Comparison of ENCODE assay signal across 10 cellular contexts in genomic region chr3:14352002-14352627, GRCh38. TPM values are rescaled to one million over a fixed set of nuclear protein-coding genes. Genes with fewer than 3 reads are reported as not detected.
A peak's percentile ranks its signal among the peaks of the same experiment; 100 is the strongest.
DNase-seq lines count a peak whose midpoint lies in the region; ATAC-seq and TF ChIP-seq lines count a peak whose summit lies in the region.
"Had no signal": no experiment of that assay in that cellular context is flagged by ENCODE, and none has a peak within 500 bp of the region (broad histone marks: within the 10 kb centered on the region; RNA-seq: fewer than 3 reads in every experiment).

No MANE protein-coding gene starts in this region.

- H3K36me3 Mint-ChIP-seq in activated CD4-positive, alpha-beta memory T cell treated with anti-CD3 and anti-CD28 coated beads for 36 hours: no peaks in the 10 kb centered on the region
- H3K36me3 Mint-ChIP-seq in activated CD4-positive, alpha-beta memory T cell treated with anti-CD3 and anti-CD28 coated beads, Interleukin-2, amount 10 ng/mL, durations not matched to agents 7 days and 5 days (ENCODE audit: low read depth): no peaks in the 10 kb centered on the region
- no peaks in the 10 kb centered on the region for H3K36me3 Mint-ChIP-seq in activated CD8-positive, alpha-beta T cell treated with anti-CD3 and anti-CD28 coated beads for 36 hours (ENCODE audit: low read depth)
- H3K36me3 Mint-ChIP-seq in stimulated activated memory B cell treated with anti-CD40 and anti-IgM and Interleukin-4, amounts not matched to agents 10 μg/mL and 1 μg/mL and 100 μg/mL, for 72 hours: no peaks in the 10 kb centered on the region
- H3K36me3 Mint-ChIP-seq: activated naive CD8-positive, alpha-beta T cell treated with anti-CD3 and anti-CD28 coated beads, Interleukin-2, amount 10 ng/mL, durations not matched to agents 7 days and 5 days; CD4-positive, CD25-positive, alpha-beta regulatory T cell had no signal

- H3K4me1 Mint-ChIP-seq in activated CD4-positive, alpha-beta memory T cell treated with anti-CD3 and anti-CD28 coated beads for 36 hours (ENCODE audit: low read depth): no peaks in the 10 kb centered on the region
- H3K4me1 Mint-ChIP-seq in activated CD4-positive, alpha-beta memory T cell treated with anti-CD3 and anti-CD28 coated beads, Interleukin-2, amount 10 ng/mL, durations not matched to agents 7 days and 5 days: no peaks in the 10 kb centered on the region
- H3K4me1 Mint-ChIP-seq in activated CD8-positive, alpha-beta T cell treated with anti-CD3 and anti-CD28 coated beads for 36 hours (ENCODE audit: low read depth): no peaks in the 10 kb centered on the region
- peaks cover 7% of the 10 kb centered on the region for H3K4me1 Mint-ChIP-seq in stimulated activated memory B cell treated with anti-CD40 and anti-IgM and Interleukin-4, amounts not matched to agents 10 μg/mL and 1 μg/mL and 100 μg/mL, for 72 hours
- H3K4me1 Mint-ChIP-seq: activated naive CD8-positive, alpha-beta T cell treated with anti-CD3 and anti-CD28 coated beads, Interleukin-2, amount 10 ng/mL, durations not matched to agents 7 days and 5 days; CD4-positive, CD25-positive, alpha-beta regulatory T cell had no signal

- no peaks in the 10 kb centered on the region for H3K27me3 Mint-ChIP-seq in activated CD4-positive, alpha-beta memory T cell treated with anti-CD3 and anti-CD28 coated beads for 36 hours
- peaks cover 9% of the 10 kb centered on the region for H3K27me3 Mint-ChIP-seq in activated CD4-positive, alpha-beta memory T cell treated with anti-CD3 and anti-CD28 coated beads, Interleukin-2, amount 10 ng/mL, durations not matched to agents 7 days and 5 days
- H3K27me3 Mint-ChIP-seq in activated CD8-positive, alpha-beta T cell treated with anti-CD3 and anti-CD28 coated beads for 36 hours: no peaks in the 10 kb centered on the region
- H3K27me3 Mint-ChIP-seq in stimulated activated memory B cell treated with anti-CD40 and anti-IgM and Interleukin-4, amounts not matched to agents 10 μg/mL and 1 μg/mL and 100 μg/mL, for 72 hours: peaks cover 2% of the 10 kb centered on the region

- DNase-seq in activated CD4-positive, alpha-beta memory T cell treated with anti-CD3 and anti-CD28 coated beads for 36 hours: peak; percentile 13
- DNase-seq in activated CD4-positive, alpha-beta memory T cell treated with anti-CD3 and anti-CD28 coated beads, Interleukin-2, amount 10 ng/mL, durations not matched to agents 7 days and 5 days: no peak
- peak; percentile 29 for DNase-seq in Jurkat, Clone E6-1 (ENCODE audit: low read depth, low spot score)
- peak; percentile 15 for DNase-seq in activated CD8-positive, alpha-beta T cell treated with anti-CD3 and anti-CD28 coated beads for 36 hours
- DNase-seq in Kasumi-1 (lab: John Stamatoyannopoulos, UW) (no peak), AG08396 (ENCODE audit: low spot score) (no peak)
- DNase-seq: activated naive CD8-positive, alpha-beta T cell treated with anti-CD3 and anti-CD28 coated beads, Interleukin-2, amount 10 ng/mL, durations not matched to agents 7 days and 5 days had no signal

- H3K4me3 ChIP-seq in Jurkat, Clone E6-1 (ENCODE audit: low read length): no peak overlapping the region

- ATAC-seq in activated CD8-positive, alpha-beta T cell treated with anti-CD3 and anti-CD28 coated beads for 36 hours: peak; percentile 30
- ATAC-seq in stimulated activated memory B cell treated with anti-CD40 and anti-IgM and Interleukin-4, amounts not matched to agents 10 μg/mL and 1 μg/mL and 100 μg/mL, for 72 hours: peak; percentile 44
- ATAC-seq in GM18870 (IDR thresholded peaks at IDR 0.05; ENCODE audit: unreplicated experiment): no peak

- POLR2A ChIA-PET in activated CD4-positive, alpha-beta memory T cell treated with anti-CD3 and anti-CD28 coated beads for 36 hours (lab: Charles Lee): interaction anchor here (0.7 kb wide), 1 partner anchor 1046 kb away, joined by 3 read pairs; no protein-coding TSS in a partner anchor
- POLR2A ChIA-PET in activated CD4-positive, alpha-beta memory T cell treated with anti-CD3 and anti-CD28 coated beads, Interleukin-2, amount 10 ng/mL, durations not matched to agents 7 days and 5 days (lab: Charles Lee): no interaction called here
- POLR2A ChIA-PET in activated CD8-positive, alpha-beta T cell treated with anti-CD3 and anti-CD28 coated beads for 36 hours (lab: Charles Lee): no interaction called here

- CTCF ChIA-PET in activated CD4-positive, alpha-beta memory T cell treated with anti-CD3 and anti-CD28 coated beads for 36 hours (lab: Charles Lee): no interaction called here
- CTCF ChIA-PET in activated CD4-positive, alpha-beta memory T cell treated with anti-CD3 and anti-CD28 coated beads, Interleukin-2, amount 10 ng/mL, durations not matched to agents 7 days and 5 days (lab: Charles Lee): no interaction called here
- CTCF ChIA-PET in activated CD8-positive, alpha-beta T cell treated with anti-CD3 and anti-CD28 coated beads for 36 hours (lab: Charles Lee): interaction anchor here (1.0 kb wide), 1 partner anchor 116 kb away, joined by 3 read pairs; no protein-coding TSS in a partner anchor

- no peak overlapping the region for H3K4me3 Mint-ChIP-seq in activated CD4-positive, alpha-beta memory T cell treated with anti-CD3 and anti-CD28 coated beads for 36 hours
- H3K4me3 Mint-ChIP-seq in activated CD4-positive, alpha-beta memory T cell treated with anti-CD3 and anti-CD28 coated beads, Interleukin-2, amount 10 ng/mL, durations not matched to agents 7 days and 5 days: no peak overlapping the region
- no peak overlapping the region for H3K4me3 Mint-ChIP-seq in activated CD8-positive, alpha-beta T cell treated with anti-CD3 and anti-CD28 coated beads for 36 hours
- no peak overlapping the region for H3K4me3 Mint-ChIP-seq in stimulated activated memory B cell treated with anti-CD40 and anti-IgM and Interleukin-4, amounts not matched to agents 10 μg/mL and 1 μg/mL and 100 μg/mL, for 72 hours
- H3K4me3 Mint-ChIP-seq: activated naive CD8-positive, alpha-beta T cell treated with anti-CD3 and anti-CD28 coated beads, Interleukin-2, amount 10 ng/mL, durations not matched to agents 7 days and 5 days; CD4-positive, CD25-positive, alpha-beta regulatory T cell had no signal

- H3K9me3 Mint-ChIP-seq in activated CD4-positive, alpha-beta memory T cell treated with anti-CD3 and anti-CD28 coated beads for 36 hours: no peaks in the 10 kb centered on the region
- H3K9me3 Mint-ChIP-seq in activated CD4-positive, alpha-beta memory T cell treated with anti-CD3 and anti-CD28 coated beads, Interleukin-2, amount 10 ng/mL, durations not matched to agents 7 days and 5 days: no peaks in the 10 kb centered on the region
- H3K9me3 Mint-ChIP-seq in activated CD8-positive, alpha-beta T cell treated with anti-CD3 and anti-CD28 coated beads for 36 hours: no peaks in the 10 kb centered on the region
- H3K9me3 Mint-ChIP-seq in stimulated activated memory B cell treated with anti-CD40 and anti-IgM and Interleukin-4, amounts not matched to agents 10 μg/mL and 1 μg/mL and 100 μg/mL, for 72 hours: no peaks in the 10 kb centered on the region
- H3K9me3 Mint-ChIP-seq: activated naive CD8-positive, alpha-beta T cell treated with anti-CD3 and anti-CD28 coated beads, Interleukin-2, amount 10 ng/mL, durations not matched to agents 7 days and 5 days; CD4-positive, CD25-positive, alpha-beta regulatory T cell had no signal

- H3K27ac Mint-ChIP-seq in activated CD4-positive, alpha-beta memory T cell treated with anti-CD3 and anti-CD28 coated beads for 36 hours: no peak overlapping the region
- no peak overlapping the region for H3K27ac Mint-ChIP-seq in activated CD4-positive, alpha-beta memory T cell treated with anti-CD3 and anti-CD28 coated beads, Interleukin-2, amount 10 ng/mL, durations not matched to agents 7 days and 5 days
- no peak overlapping the region for H3K27ac Mint-ChIP-seq in activated CD8-positive, alpha-beta T cell treated with anti-CD3 and anti-CD28 coated beads for 36 hours
- H3K27ac Mint-ChIP-seq in stimulated activated memory B cell treated with anti-CD40 and anti-IgM and Interleukin-4, amounts not matched to agents 10 μg/mL and 1 μg/mL and 100 μg/mL, for 72 hours: no peak overlapping the region
- H3K27ac Mint-ChIP-seq: activated naive CD8-positive, alpha-beta T cell treated with anti-CD3 and anti-CD28 coated beads, Interleukin-2, amount 10 ng/mL, durations not matched to agents 7 days and 5 days had no signal

- TF ChIP-seq CTCF in activated CD8-positive, alpha-beta T cell treated with anti-CD3 and anti-CD28 coated beads for 36 hours (IDR thresholded peaks at IDR 0.05): no peak

- intact Hi-C loops in activated CD4-positive, alpha-beta memory T cell treated with anti-CD3 and anti-CD28 coated beads for 36 hours (cut with micrococcal nuclease): no loop called here
- intact Hi-C loops in activated CD8-positive, alpha-beta T cell treated with anti-CD3 and anti-CD28 coated beads for 36 hours (cut with micrococcal nuclease): no loop called here

RNA-seq across cellular contexts. Expression of gene SLC6A6, which starts 50.3 kb away (rescaled TPM):
- 10 to 100 TPM; 44.0 to 45.1 TPM for total RNA-seq in activated CD4-positive, alpha-beta memory T cell treated with anti-CD3 and anti-CD28 coated beads for 36 hours
- 10 to 100 TPM; 59.0 to 61.5 TPM for total RNA-seq in activated CD4-positive, alpha-beta memory T cell treated with anti-CD3 and anti-CD28 coated beads, Interleukin-2, amount 10 ng/mL, durations not matched to agents 7 days and 5 days
- polyA plus RNA-seq in Jurkat, Clone E6-1 (2012; ENCODE audit: insufficient read depth, insufficient read length): 16.7 TPM
- total RNA-seq in activated CD8-positive, alpha-beta T cell treated with anti-CD3 and anti-CD28 coated beads for 36 hours: 10 to 100 TPM; 43.4 to 48.8 TPM

Comparison
In these comparisons a context has a peak if more than half of its experiments do, and no peak if none do; other contexts are left out.
1. DNase-seq: peak in activated CD4-positive, alpha-beta memory T cell treated with anti-CD3 and anti-CD28 coated beads for 36 hours (single experiment), Jurkat, Clone E6-1 (single experiment) and activated CD8-positive, alpha-beta T cell treated with anti-CD3 and anti-CD28 coated beads for 36 hours (single experiment); none in activated CD4-positive, alpha-beta memory T cell treated with anti-CD3 and anti-CD28 coated beads, Interleukin-2, amount 10 ng/mL, durations not matched to agents 7 days and 5 days (single experiment), Kasumi-1 (0 of 2) and AG08396 (single experiment).